24 cellular contexts compared by ENCODE assay signal in the genomic region with DNA sequence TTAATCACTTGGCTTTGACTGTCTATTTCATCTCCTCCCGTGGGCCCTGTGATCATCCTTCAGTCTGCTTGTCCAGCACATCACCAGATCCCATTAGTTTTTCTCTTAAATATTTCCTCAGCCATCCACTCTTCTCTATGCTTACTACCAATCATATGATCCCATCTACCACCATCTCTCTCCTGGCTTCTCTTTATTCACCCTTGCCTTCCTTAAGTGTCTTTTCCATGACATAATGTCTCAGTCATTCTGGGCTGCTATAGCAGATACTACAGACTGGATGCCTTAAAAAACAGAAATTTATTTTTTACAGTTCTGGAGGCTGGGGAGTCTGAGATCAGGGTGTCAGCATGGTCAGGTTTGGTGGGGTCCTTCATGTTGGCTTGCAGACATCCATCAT.
"Had no signal": no experiment of that assay in that cellular context is flagged by ENCODE, and none has a peak within 500 bp of the region (broad histone marks: within the 10 kb centered on the region; RNA-seq: fewer than 3 reads in every experiment).

No MANE protein-coding gene starts in this region.

- H3K9me3 ChIP-seq: body of pancreas, mucosa of descending colon, vagina had no signal

- DNase-seq: activated CD4-positive, alpha-beta memory T cell treated with anti-CD3 and anti-CD28 coated beads, Interleukin-2, amount 10 ng/mL, durations not matched to agents 7 days and 5 days; activated CD4-positive, alpha-beta T cell treated with anti-CD3 and anti-CD28 coated beads, Interleukin-2, amount 10 ng/mL, durations not matched to agents 24 days and 14 days; activated effector memory CD4-positive, alpha-beta T cell treated with Interleukin-2 at 50 U/mL for 16 hours; activated naive CD4-positive, alpha-beta T cell treated with anti-CD3 and anti-CD28 coated beads for 36 hours; activated naive CD8-positive, alpha-beta T cell treated with anti-CD3 and anti-CD28 coated beads, Interleukin-2, amount 10 ng/mL, durations not matched to agents 7 days and 5 days; activated T-cell treated with anti-CD3 and anti-CD28 coated beads, Interleukin-2, amount 50 U/mL, for 72 hours; amygdala; body of pancreas; effector CD4-positive, alpha-beta T cell; erythroblast; hypothalamus; mucosa of descending colon; naive B cell; occipital lobe; retina; stimulated activated CD4-positive, alpha-beta T cell treated with anti-CD3 and anti-CD28 coated beads, Interleukin-12 subunit alpha, Interleukin-12 subunit beta, amount 100 ng/mL, for 4 hours; stimulated activated naive CD8-positive, alpha-beta T cell treated with anti-CD3 and anti-CD28 coated beads, Interleukin-15, amount 100 ng/mL, for 72 hours had no signal

- H3K4me3 Mint-ChIP-seq: activated CD4-positive, alpha-beta memory T cell treated with anti-CD3 and anti-CD28 coated beads, Interleukin-2, amount 10 ng/mL, durations not matched to agents 7 days and 5 days; activated CD4-positive, alpha-beta T cell treated with anti-CD3 and anti-CD28 coated beads, Interleukin-2, amount 10 ng/mL, durations not matched to agents 24 days and 14 days; activated naive CD4-positive, alpha-beta T cell treated with anti-CD3 and anti-CD28 coated beads for 36 hours; activated naive CD8-positive, alpha-beta T cell treated with anti-CD3 and anti-CD28 coated beads, Interleukin-2, amount 10 ng/mL, durations not matched to agents 7 days and 5 days; activated T-cell treated with anti-CD3 and anti-CD28 coated beads, Interleukin-2, amount 50 U/mL, for 72 hours; dendritic cell treated with granulocyte-macrophage colony-stimulating factor and Interleukin-4, amounts not matched to agents 40 ng/mL and 50 ng/mL, for 4 days; naive B cell; neural crest cell; stimulated activated naive CD8-positive, alpha-beta T cell treated with anti-CD3 and anti-CD28 coated beads, Interleukin-15, amount 100 ng/mL, for 72 hours; type B pancreatic cell had no signal

- H3K27ac Mint-ChIP-seq: activated CD4-positive, alpha-beta memory T cell treated with anti-CD3 and anti-CD28 coated beads, Interleukin-2, amount 10 ng/mL, durations not matched to agents 7 days and 5 days; activated CD4-positive, alpha-beta T cell treated with anti-CD3 and anti-CD28 coated beads, Interleukin-2, amount 10 ng/mL, durations not matched to agents 24 days and 14 days; activated naive CD4-positive, alpha-beta T cell treated with anti-CD3 and anti-CD28 coated beads for 36 hours; activated naive CD8-positive, alpha-beta T cell treated with anti-CD3 and anti-CD28 coated beads, Interleukin-2, amount 10 ng/mL, durations not matched to agents 7 days and 5 days; activated T-cell treated with anti-CD3 and anti-CD28 coated beads, Interleukin-2, amount 50 U/mL, for 72 hours; dendritic cell treated with granulocyte-macrophage colony-stimulating factor and Interleukin-4, amounts not matched to agents 40 ng/mL and 50 ng/mL, for 4 days; naive B cell; stimulated activated naive CD8-positive, alpha-beta T cell treated with anti-CD3 and anti-CD28 coated beads, Interleukin-15, amount 100 ng/mL, for 72 hours; type B pancreatic cell had no signal

- H3K27me3 ChIP-seq: body of pancreas, cardiac muscle cell, vagina had no signal

- H3K4me3 ChIP-seq: body of pancreas, cardiac muscle cell, mucosa of descending colon, vagina had no signal

- H3K36me3 Mint-ChIP-seq: activated naive CD8-positive, alpha-beta T cell treated with anti-CD3 and anti-CD28 coated beads, Interleukin-2, amount 10 ng/mL, durations not matched to agents 7 days and 5 days; naive B cell; type B pancreatic cell had no signal

- H3K9me3 Mint-ChIP-seq: activated CD4-positive, alpha-beta memory T cell treated with anti-CD3 and anti-CD28 coated beads, Interleukin-2, amount 10 ng/mL, durations not matched to agents 7 days and 5 days; activated naive CD4-positive, alpha-beta T cell treated with anti-CD3 and anti-CD28 coated beads for 36 hours; activated naive CD8-positive, alpha-beta T cell treated with anti-CD3 and anti-CD28 coated beads, Interleukin-2, amount 10 ng/mL, durations not matched to agents 7 days and 5 days; activated T-cell treated with anti-CD3 and anti-CD28 coated beads, Interleukin-2, amount 50 U/mL, for 72 hours; dendritic cell treated with granulocyte-macrophage colony-stimulating factor and Interleukin-4, amounts not matched to agents 40 ng/mL and 50 ng/mL, for 4 days; neural crest cell had no signal

- H3K36me3 ChIP-seq: cardiac muscle cell, vagina had no signal

- H3K4me1 Mint-ChIP-seq: activated CD4-positive, alpha-beta memory T cell treated with anti-CD3 and anti-CD28 coated beads, Interleukin-2, amount 10 ng/mL, durations not matched to agents 7 days and 5 days; activated CD4-positive, alpha-beta T cell treated with anti-CD3 and anti-CD28 coated beads, Interleukin-2, amount 10 ng/mL, durations not matched to agents 24 days and 14 days; activated naive CD8-positive, alpha-beta T cell treated with anti-CD3 and anti-CD28 coated beads, Interleukin-2, amount 10 ng/mL, durations not matched to agents 7 days and 5 days; naive B cell; stimulated activated naive CD8-positive, alpha-beta T cell treated with anti-CD3 and anti-CD28 coated beads, Interleukin-15, amount 100 ng/mL, for 72 hours had no signal

- FAIRE-seq: frontal cortex had no signal

- ATAC-seq: activated CD4-positive, CD25-positive, alpha-beta regulatory T cell treated with anti-CD3 and anti-CD28 coated beads, Interleukin-2, amount 50 U/mL, for 24 hours; activated T-cell treated with anti-CD3 and anti-CD28 coated beads, Interleukin-2, amount 50 U/mL, for 72 hours; body of pancreas; mucosa of descending colon; stimulated activated naive CD8-positive, alpha-beta T cell treated with anti-CD3 and anti-CD28 coated beads, Interleukin-15, amount 100 ng/mL, for 72 hours had no signal

- H3K27me3 Mint-ChIP-seq: dendritic cell treated with granulocyte-macrophage colony-stimulating factor and Interleukin-4, amounts not matched to agents 40 ng/mL and 50 ng/mL, for 4 days; type B pancreatic cell had no signal

- H3K27ac ChIP-seq: body of pancreas, cardiac muscle cell, vagina had no signal

- H3K4me1 ChIP-seq: body of pancreas had no signal
